In the genomic region with DNA sequence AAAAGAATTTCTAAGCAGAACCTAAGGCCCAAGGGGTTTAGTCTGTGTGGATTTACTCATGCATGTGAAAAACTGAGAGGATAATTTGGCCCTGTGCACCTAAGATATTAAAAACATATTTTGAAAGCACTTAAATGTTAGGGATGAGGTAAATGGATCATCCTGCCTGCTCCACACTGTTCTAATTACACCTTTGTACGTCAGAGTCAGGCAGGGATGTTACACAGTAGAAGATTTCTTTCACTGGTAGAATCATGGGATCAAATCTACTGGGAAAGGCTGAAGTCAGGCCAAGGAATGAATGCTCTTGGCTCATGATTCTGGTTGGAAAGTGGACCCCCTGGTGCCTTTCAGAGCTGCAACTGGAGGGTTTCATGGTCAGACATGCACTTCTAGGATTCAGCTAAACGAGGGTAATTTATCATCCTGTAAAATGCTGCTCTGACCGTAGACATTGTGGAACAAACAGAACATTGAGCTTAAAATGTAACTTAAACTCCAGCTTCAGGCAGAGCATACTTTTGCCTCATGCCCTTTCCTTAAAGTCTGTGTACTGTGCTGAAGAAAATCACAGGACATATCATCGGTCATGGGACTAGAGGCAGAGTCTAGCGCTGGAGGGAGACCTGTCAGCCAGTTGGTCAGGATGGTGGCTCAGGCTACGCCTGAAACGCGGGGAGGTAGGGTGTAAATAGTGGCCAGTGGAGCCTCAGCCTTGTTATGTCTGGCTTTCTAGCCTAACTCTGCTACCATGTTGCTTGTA, we compare ENCODE assay signal across 12 cellular contexts. TPM values are rescaled to one million over a fixed set of nuclear protein-coding genes. Genes with fewer than 3 reads are reported as not detected.
DNase-seq lines count a peak whose midpoint lies in the region; ATAC-seq and TF ChIP-seq lines count a peak whose summit lies in the region.
"Had no signal": no experiment of that assay in that cellular context is flagged by ENCODE, and none has a peak within 500 bp of the region (broad histone marks: within the 10 kb centered on the region; RNA-seq: fewer than 3 reads in every experiment).

No MANE protein-coding gene starts in this region.

- TF ChIP-seq CTCF in heart left ventricle (IDR thresholded peaks at IDR 0.05) (no peak), esophagus muscularis mucosa (IDR thresholded peaks at IDR 0.05) (no peak), ovary (IDR thresholded peaks at IDR 0.05) (no peak), MM.1S (IDR thresholded peaks at IDR 0.05; ENCODE audit: low read length) (no peak)

- H3K9ac ChIP-seq in MM.1S (ENCODE audit: low read length), result no peak overlapping the region

- TF ChIP-seq POLR2A in heart left ventricle (IDR thresholded peaks at IDR 0.05), result no peak
- TF ChIP-seq POLR2A in esophagus muscularis mucosa (IDR thresholded peaks at IDR 0.05; ENCODE audit: low read depth), result no peak
- TF ChIP-seq POLR2A in ovary (IDR thresholded peaks at IDR 0.05), result no peak

- TF ChIP-seq EP300 in esophagus muscularis mucosa (IDR thresholded peaks at IDR 0.05) (no peak), ovary (IDR thresholded peaks at IDR 0.05) (no peak)

- WGBS in heart left ventricle, 4 donors, result 68 to 82% (median 74%) methylated on average over 8 of the region's 8 CpGs
- 47% methylated on average over 8 of the region's 8 CpGs for WGBS in esophagus muscularis mucosa
- WGBS in ovary, 3 donors, result 47 to 53% (median 51%) methylated on average over 8 of the region's 8 CpGs

- H4K20me1 ChIP-seq in MM.1S (ENCODE audit: insufficient read depth, low read length), result no peaks in the 10 kb centered on the region

- no peak overlapping the region for H2AFZ ChIP-seq in MM.1S (ENCODE audit: low read length)

- no peaks in the 10 kb centered on the region for H3F3A ChIP-seq in MM.1S (ENCODE audit: insufficient read depth, low read length)

- H3K27ac ChIP-seq in heart left ventricle (peak overlapping the region; percentile 62 to 86 (median 75)), esophagus muscularis mucosa (replicated peaks in 1 of 4) (peak overlapping the region; percentile 86 to 92 (median 90)), ovary (peak overlapping the region; percentile 26 to 81), substantia nigra (ENCODE audit: low read depth, low read length, poor library complexity, severe bottlenecking) (no peak overlapping the region), MM.1S (ENCODE audit: low read length) (no peak overlapping the region)

- H3K9me2 ChIP-seq in MM.1S (replicated peaks; ENCODE audit: insufficient read depth, low read length), result no peaks in the 10 kb centered on the region

- peaks cover 0 to 41% (median 13%) of the 10 kb centered on the region in 12 donors for H3K4me1 ChIP-seq in heart left ventricle
- peaks cover 10 to 75% (median 67%) of the 10 kb centered on the region in 4 donors for H3K4me1 ChIP-seq in esophagus muscularis mucosa
- peaks cover 11% of the 10 kb centered on the region for H3K4me1 ChIP-seq in ovary (ENCODE audit: insufficient read depth)
- H3K4me1 ChIP-seq in MM.1S (ENCODE audit: low read length), result no peaks in the 10 kb centered on the region

- no peak for DNase-seq in heart left ventricle
- no peak for DNase-seq in left cardiac atrium
- no peak for DNase-seq in esophagus muscularis mucosa (ENCODE audit: extremely low spot score)
- no peak for DNase-seq in ovary
- DNase-seq in DMS53 treated with DMSO at 0.1 percent for 48 hours (lab: John Stamatoyannopoulos, UW; ENCODE audit: unreplicated experiment), result no peak
- no peak for DNase-seq in substantia nigra (lab: John Stamatoyannopoulos, UW)
- DNase-seq in MM.1S, result no peak
- DNase-seq: activated CD4-positive, alpha-beta T cell treated with anti-CD3 and anti-CD28 coated beads, Interleukin-2, amount 50 U/mL, for 48 hours; activated naive CD4-positive, alpha-beta T cell treated with anti-CD3 and anti-CD28 coated beads, Interleukin-2, amount 50 U/mL, for 16 hours; erythroblast had no signal

- no peak overlapping the region for H3K4me2 ChIP-seq in MM.1S (ENCODE audit: low read depth, low read length)

- no peak for ATAC-seq in heart left ventricle
- no peak for ATAC-seq in left cardiac atrium
- no peak for ATAC-seq in GM21576 (IDR thresholded peaks at IDR 0.05; ENCODE audit: unreplicated experiment)

- intact Hi-C loops in heart left ventricle (cut with DNase I) (loop anchor here in 2 of 10 donors (5.0 kb wide), 2 partner anchors 35 to 45 kb away; no protein-coding TSS in a partner anchor), left cardiac atrium (cut with DNase I) (no loop called here), esophagus muscularis mucosa (cut with DNase I) (loop anchor here (5.0 kb wide), 1 partner anchor 45 kb away; no protein-coding TSS in a partner anchor), ovary (cut with DNase I) (loop anchor here in 1 of 4 donors (10.0 kb wide), 1 partner anchor 192 kb away; a partner anchor contains a TSS)

- H3K4me3 ChIP-seq in heart left ventricle (peak overlapping the region in 2 of 12 donors; percentile 16 to 20), esophagus muscularis mucosa (no peak overlapping the region), ovary (no peak overlapping the region), MM.1S (ENCODE audit: low read length) (no peak overlapping the region)
- H3K4me3 ChIP-seq: left lung had no signal

- H3K36me3 ChIP-seq in heart left ventricle, result no peaks in the 10 kb centered on the region
- no peaks in the 10 kb centered on the region for H3K36me3 ChIP-seq in esophagus muscularis mucosa
- no peaks in the 10 kb centered on the region for H3K36me3 ChIP-seq in ovary
- no peaks in the 10 kb centered on the region for H3K36me3 ChIP-seq in MM.1S (replicated peaks; ENCODE audit: insufficient read depth, low read length)
- H3K36me3 ChIP-seq: left lung had no signal

- H3K27me3 ChIP-seq in heart left ventricle (no peaks in the 10 kb centered on the region), esophagus muscularis mucosa (no peaks in the 10 kb centered on the region), ovary (no peaks in the 10 kb centered on the region), MM.1S (replicated peaks; ENCODE audit: insufficient read depth, low read length) (no peaks in the 10 kb centered on the region)
- H3K27me3 ChIP-seq: left lung had no signal

- no peaks in the 10 kb centered on the region for H3K9me3 ChIP-seq in heart left ventricle
- no peaks in the 10 kb centered on the region for H3K9me3 ChIP-seq in esophagus muscularis mucosa
- H3K9me3 ChIP-seq in ovary, result no peaks in the 10 kb centered on the region
- no peaks in the 10 kb centered on the region for H3K9me3 ChIP-seq in MM.1S (replicated peaks; ENCODE audit: insufficient read depth, low read length)
- H3K9me3 ChIP-seq: left lung had no signal

- H3K79me2 ChIP-seq in MM.1S (ENCODE audit: low read length), result no peaks in the 10 kb centered on the region

RNA-seq across cellular contexts. Expression of a gene that starts 4.8 kb away (rescaled TPM):
- 1 to 10 TPM in 8 of 9 donors, under 1 TPM in 1; 0.69 to 3.7 (median 1.6) TPM for total RNA-seq in heart left ventricle
- 1 to 10 TPM; 1.5 to 2.4 TPM for polyA plus RNA-seq in heart left ventricle
- 1 to 10 TPM; 4.5 to 5.1 TPM for total RNA-seq in left cardiac atrium
- total RNA-seq in esophagus muscularis mucosa, result 10 to 100 TPM; 11.6 to 38.1 (median 17.7) TPM
- 10 to 100 TPM in 2 of 7 donors, 1 to 10 TPM in 5; 3.0 to 13.4 (median 8.0) TPM for total RNA-seq in ovary
- 10 to 100 TPM in 1 of 2 donors, 1 to 10 TPM in 1; 7.5 to 11.3 TPM for polyA plus RNA-seq in ovary

Comparison
In these comparisons a context has a peak if more than half of its experiments do, and no peak if none do; other contexts are left out.
1. H3K27ac ChIP-seq: peak in heart left ventricle (12 of 12), esophagus muscularis mucosa (4 of 4) and ovary (2 of 2); none in substantia nigra (single experiment) and MM.1S (single experiment).